13 cellular contexts compared by ENCODE assay signal in the genomic region with DNA sequence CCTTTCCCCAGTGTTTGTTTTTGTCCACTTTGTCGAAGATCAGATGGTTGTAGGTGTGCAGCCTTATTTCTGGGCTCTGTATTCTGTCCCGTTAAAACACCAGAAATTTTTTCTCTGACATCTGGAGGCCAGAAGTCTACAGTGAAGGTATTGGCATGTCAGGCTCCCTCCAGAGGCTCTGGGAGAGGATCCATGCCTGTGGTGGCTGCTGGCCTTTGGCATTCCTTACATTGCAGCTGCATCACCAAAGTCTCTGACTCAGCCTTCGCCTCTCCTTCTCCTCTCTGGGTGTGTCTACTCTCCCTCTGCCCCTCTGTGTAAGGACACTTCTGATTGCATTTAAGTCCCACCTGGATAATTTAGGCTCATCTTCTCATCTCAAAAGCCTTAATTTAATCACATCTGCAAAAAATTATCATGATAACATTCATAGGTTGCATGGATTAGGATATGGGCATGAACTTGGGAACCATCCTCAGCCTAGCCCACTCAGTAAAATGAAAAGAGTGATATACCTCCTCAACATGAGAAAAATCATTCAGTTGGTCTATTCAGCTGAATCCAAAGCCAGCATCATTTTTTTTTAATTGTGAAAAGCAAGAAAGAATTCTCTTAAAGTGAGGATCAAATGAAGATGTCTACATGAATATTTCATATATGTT.
A peak's percentile ranks its signal among the peaks of the same experiment; 100 is the strongest.
DNase-seq lines count a peak whose midpoint lies in the region; ATAC-seq, FAIRE-seq and TF ChIP-seq lines count a peak whose summit lies in the region.
"Had no signal": no experiment of that assay in that cellular context is flagged by ENCODE, and none has a peak within 500 bp of the region (broad histone marks: within the 10 kb centered on the region; RNA-seq: fewer than 3 reads in every experiment).

No MANE protein-coding gene starts in this region.

- no peak for FAIRE-seq in frontal cortex (lab: Jason Lieb, UNC)
- FAIRE-seq: islet of Langerhans had no signal

- DNase-seq in AG04450 (ENCODE audit: low read depth, low spot score) (peak; percentile 72), HS-5 (ENCODE audit: low read depth) (peak; percentile 81), astrocyte of the spinal cord (ENCODE audit: low read depth, low spot score) (peak; percentile 88), iPS-NIHi7 (ENCODE audit: extremely low spot score) (peak; percentile 74), GM10266 (ENCODE audit: extremely low spot score) (no peak), frontal cortex (ENCODE audit: low spot score in 2 of 2) (no peak)
- DNase-seq: BE2C, MV-4-11, nucleus accumbens had no signal

- TF ChIP-seq CTCF in AG04450 (IDR thresholded peaks at IDR 0.05; ENCODE audit: low read depth, low read length): no peak
- TF ChIP-seq CTCF in astrocyte of the spinal cord (IDR thresholded peaks at IDR 0.05; ENCODE audit: low read depth, low read length): no peak
- TF ChIP-seq CTCF in GM10266 (IDR thresholded peaks at IDR 0.05; ENCODE audit: control insufficient read depth, insufficient read depth, low read depth, missing control alignments): no peak

- CTCF ChIA-PET in AG04450 (lab: Charles Lee): interaction anchor here (0.6 to 0.7 kb wide), 2 partner anchors 158 to 638 kb away, joined by 3 to 4 read pairs; no protein-coding TSS in a partner anchor

- in situ Hi-C loops in astrocyte of the spinal cord (cut with HindIII; ENCODE audit: low sequenced_read_pairs): no loop called here

- no peak overlapping the region for H3K27ac ChIP-seq in AG04450 (ENCODE audit: low read depth, low read length)
- H3K27ac ChIP-seq: vagina had no signal

- H3K9me3 ChIP-seq in AG04450 (ENCODE audit: control insufficient read depth, insufficient read depth, low read length): no peaks in the 10 kb centered on the region
- H3K9me3 ChIP-seq: BE2C, vagina had no signal

- no peaks in the 10 kb centered on the region for H3K27me3 ChIP-seq in AG04450 (ENCODE audit: control insufficient read depth, insufficient read depth, low read length)
- H3K27me3 ChIP-seq: BE2C, vagina had no signal

- H3K4me3 ChIP-seq in AG04450 (ENCODE audit: low read depth, low read length) (no peak overlapping the region), astrocyte of the spinal cord (ENCODE audit: low read depth, low read length) (no peak overlapping the region)
- H3K4me3 ChIP-seq: vagina had no signal

- ATAC-seq in GM21825 (IDR thresholded peaks at IDR 0.05; ENCODE audit: unreplicated experiment): no peak
- no peak for ATAC-seq in GM18520 (IDR thresholded peaks at IDR 0.05; ENCODE audit: unreplicated experiment)

- POLR2A ChIA-PET in AG04450 (lab: Yijun Ruan, JAX): no interaction called here

Comparison
In these comparisons a context has a peak if more than half of its experiments do, and no peak if none do; other contexts are left out.
1. DNase-seq: peak in AG04450 (single experiment), HS-5 (single experiment), astrocyte of the spinal cord (single experiment) and iPS-NIHi7 (single experiment); none in GM10266 (single experiment) and frontal cortex (0 of 2).